In genomic region chr7:150944066-150945042, GRCh38 we compare ENCODE assay signal across 1 cellular context.
TF ChIP-seq lines count a peak whose summit lies in the region.

No MANE protein-coding gene starts in this region.

TF ChIP-seq in K562, 482 proteins besides CTCF, POLR2A, EP300 and RAD21 (continued from another document):
- TF ChIP-seq ZNF609 (CRISPR knock-in tag; IDR thresholded peaks at IDR 0.05; ENCODE audit: borderline replicate concordance) (no peak), E2F6 (IDR thresholded peaks at IDR 0.05; ENCODE audit: borderline replicate concordance in 1 of 2, extremely low read depth in 1 of 2, insufficient read depth in 1 of 2, insufficient read length in 1 of 2, low read depth in 1 of 2, low read length in 1 of 2, poor library complexity in 1 of 2, severe bottlenecking in 1 of 2) (no peak), ATF3 (IDR thresholded peaks at IDR 0.05) (peak; percentile 71), ATF3 (CRISPR knock-in tag; conservative IDR thresholded peaks at IDR 0.05) (no peak), RBM22 (IDR thresholded peaks at IDR 0.05; ENCODE audit: low read depth, low read length, poor library complexity, severe bottlenecking) (peak; percentile 71), ESRRA (IDR thresholded peaks at IDR 0.05; ENCODE audit: borderline replicate concordance, low read depth) (no peak), MNT (conservative IDR thresholded peaks at IDR 0.05) (0 out of 4 replicates have a peak, but pooled peaks of 1 of the 2 experiments have one; percentile 4), SREBF2 (CRISPR knock-in tag; IDR thresholded peaks at IDR 0.05) (0 out of 2 replicates have a peak, but pooled peaks have one; percentile 81), JUND (IDR thresholded peaks at IDR 0.05; ENCODE audit: borderline replicate concordance, low read depth, low read length) (peak; percentile 70; the same call in 1 of the 2 replicates), JUND (tag; IDR thresholded peaks at IDR 0.05; ENCODE audit: borderline replicate concordance, low read depth, low read length) (peak; percentile 75; the same call in 2 of the 3 replicates), ZNF740 (CRISPR knock-in tag; IDR thresholded peaks at IDR 0.05) (0 out of 2 replicates have a peak, but pooled peaks have one; percentile 31), ZNF740 (tag; IDR thresholded peaks at IDR 0.05) (no peak)
- TF ChIP-seq, protein P1, sequence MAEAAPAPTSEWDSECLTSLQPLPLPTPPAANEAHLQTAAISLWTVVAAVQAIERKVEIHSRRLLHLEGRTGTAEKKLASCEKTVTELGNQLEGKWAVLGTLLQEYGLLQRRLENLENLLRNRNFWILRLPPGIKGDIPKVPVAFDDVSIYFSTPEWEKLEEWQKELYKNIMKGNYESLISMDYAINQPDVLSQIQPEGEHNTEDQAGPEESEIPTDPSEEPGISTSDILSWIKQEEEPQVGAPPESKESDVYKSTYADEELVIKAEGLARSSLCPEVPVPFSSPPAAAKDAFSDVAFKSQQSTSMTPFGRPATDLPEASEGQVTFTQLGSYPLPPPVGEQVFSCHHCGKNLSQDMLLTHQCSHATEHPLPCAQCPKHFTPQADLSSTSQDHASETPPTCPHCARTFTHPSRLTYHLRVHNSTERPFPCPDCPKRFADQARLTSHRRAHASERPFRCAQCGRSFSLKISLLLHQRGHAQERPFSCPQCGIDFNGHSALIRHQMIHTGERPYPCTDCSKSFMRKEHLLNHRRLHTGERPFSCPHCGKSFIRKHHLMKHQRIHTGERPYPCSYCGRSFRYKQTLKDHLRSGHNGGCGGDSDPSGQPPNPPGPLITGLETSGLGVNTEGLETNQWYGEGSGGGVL (CRISPR knock-in tag; IDR thresholded peaks at IDR 0.05), result no peak
